30 cellular contexts compared by ENCODE assay signal in genomic region chr1:25094995-25095394, GRCh38.
A peak's percentile ranks its signal among the peaks of the same experiment; 100 is the strongest.
DNase-seq lines count a peak whose midpoint lies in the region; ATAC-seq, FAIRE-seq and TF ChIP-seq lines count a peak whose summit lies in the region.
"Had no signal": no experiment of that assay in that cellular context is flagged by ENCODE, and none has a peak within 500 bp of the region (broad histone marks: within the 10 kb centered on the region; RNA-seq: fewer than 3 reads in every experiment).

No MANE protein-coding gene starts in this region.

- no peak overlapping the region for H3K4ac ChIP-seq in neuronal stem cell (ENCODE audit: low read length)

- H3K79me1 ChIP-seq in neuronal stem cell (ENCODE audit: low read depth, low read length), result no peaks in the 10 kb centered on the region

- no peak for TF ChIP-seq EP300 in K562 (IDR thresholded peaks at IDR 0.05; ENCODE audit: low read length)

- BruUV-seq in K562 (replicated peaks; lab: Mats Ljungman, UMichigan), result no TSS peak

- H3K4me3 ChIP-seq in K562, result no peak overlapping the region
- no peak overlapping the region for H3K4me3 ChIP-seq in neuronal stem cell (ENCODE audit: low read length in 2 of 2)
- H3K4me3 ChIP-seq: ascending aorta, cardiac muscle cell, coronary artery, right lobe of liver, upper lobe of right lung had no signal

- no peak for TF ChIP-seq POLR2A in K562 (conservative IDR thresholded peaks at IDR 0.05)

- in situ Hi-C loops in K562 (cut with MboI), result no loop called here

- H3K79me2 ChIP-seq in K562 (ENCODE audit: control insufficient read depth, insufficient read depth, low read length), result no peaks in the 10 kb centered on the region

- peak overlapping the region; percentile 25 for H3K27ac Mint-ChIP-seq in activated naive CD8-positive, alpha-beta T cell
- no peak overlapping the region for H3K27ac Mint-ChIP-seq in activated naive CD8-positive, alpha-beta T cell treated with anti-CD3 and anti-CD28 coated beads, Interleukin-2, amount 50 U/mL, for 24 hours
- H3K27ac Mint-ChIP-seq: activated naive CD4-positive, alpha-beta T cell treated with anti-CD3 and anti-CD28 coated beads for 36 hours; CD14-positive monocyte; stimulated activated memory B cell treated with anti-CD40 and anti-IgM and Interleukin-4, amounts not matched to agents 10 μg/mL and 1 μg/mL and 100 μg/mL, for 72 hours had no signal

- intact Hi-C loops in K562 (cut with micrococcal nuclease), result no loop called here

- H3K18ac ChIP-seq in neuronal stem cell (ENCODE audit: low read length), result peak overlapping the region; percentile 46

- peak overlapping the region; percentile 8 for H3K4me3 Mint-ChIP-seq in activated naive CD8-positive, alpha-beta T cell
- no peak overlapping the region for H3K4me3 Mint-ChIP-seq in activated naive CD8-positive, alpha-beta T cell treated with anti-CD3 and anti-CD28 coated beads, Interleukin-2, amount 50 U/mL, for 24 hours
- H3K4me3 Mint-ChIP-seq: activated naive CD4-positive, alpha-beta T cell treated with anti-CD3 and anti-CD28 coated beads for 36 hours; CD14-positive monocyte; stimulated activated memory B cell treated with anti-CD40 and anti-IgM and Interleukin-4, amounts not matched to agents 10 μg/mL and 1 μg/mL and 100 μg/mL, for 72 hours had no signal

- no peaks in the 10 kb centered on the region for H3K27me3 Mint-ChIP-seq in activated naive CD8-positive, alpha-beta T cell
- H3K27me3 Mint-ChIP-seq in activated naive CD8-positive, alpha-beta T cell treated with anti-CD3 and anti-CD28 coated beads, Interleukin-2, amount 50 U/mL, for 24 hours, result no peaks in the 10 kb centered on the region
- H3K27me3 Mint-ChIP-seq: stimulated activated memory B cell treated with anti-CD40 and anti-IgM and Interleukin-4, amounts not matched to agents 10 μg/mL and 1 μg/mL and 100 μg/mL, for 72 hours had no signal

- CTCF ChIA-PET in K562 (lab: Yijun Ruan, JAX; ENCODE audit: low intra/inter-chr PET ratio), result interaction anchor here (0.6 kb wide), 1 partner anchor 106 kb away, joined by 3 read pairs; no protein-coding TSS in a partner anchor

- DNase-seq in activated naive CD8-positive, alpha-beta T cell treated with anti-CD3 and anti-CD28 coated beads, Interleukin-2, amount 50 U/mL, for 24 hours, result no peak
- DNase-seq in GM18507 (ENCODE audit: extremely low spot score, insufficient read length, low read depth) (no peak), K562 (ENCODE audit: extremely low read depth in 1 of 4, low spot score in 3 of 4) (no peak), neuronal stem cell (ENCODE audit: low spot score) (no peak), COLO668 (lab: John Stamatoyannopoulos, UW; ENCODE audit: unreplicated experiment) (no peak)
- DNase-seq: activated CD4-positive, CD25-positive, alpha-beta regulatory T cell; activated naive CD4-positive, alpha-beta T cell treated with anti-CD3 and anti-CD28 coated beads for 36 hours; activated T-cell treated with anti-CD3 and anti-CD28 coated beads, Interleukin-2, amount 50 U/mL, for 48 hours; DMS 273 treated with DMSO at 0.1 percent for 48 hours; EL; GOT3; left cardiac atrium; NCI-H1048; NCI-H187; NCI-H2171 treated with DMSO at 0.1 percent for 48 hours; NCI-H524 treated with DMSO at 0.1 percent for 48 hours; posterior cingulate gyrus; right lobe of liver; SHP77; stimulated activated CD4-positive, alpha-beta T cell treated with anti-CD3 and anti-CD28 coated beads, Interleukin-12 subunit alpha, Interleukin-12 subunit beta, amount 100 ng/mL, for 4 hours; stimulated activated CD4-positive, alpha-beta T cell treated with anti-CD3 and anti-CD28 coated beads, Interleukin-4, amount 100 ng/mL, for 4 hours; upper lobe of right lung had no signal

- POLR2A ChIA-PET in K562 (lab: Yijun Ruan, JAX), result interaction anchor here (1.0 kb wide), 1 partner anchor 14 kb away, joined by 5 read pairs; no protein-coding TSS in a partner anchor

- peaks cover 4% of the 10 kb centered on the region for H3K36me3 Mint-ChIP-seq in activated naive CD8-positive, alpha-beta T cell
- peaks cover 4% of the 10 kb centered on the region for H3K36me3 Mint-ChIP-seq in activated naive CD8-positive, alpha-beta T cell treated with anti-CD3 and anti-CD28 coated beads, Interleukin-2, amount 50 U/mL, for 24 hours (ENCODE audit: low read depth)
- H3K36me3 Mint-ChIP-seq: CD14-positive monocyte had no signal

- 9% methylated on average over 10 of the region's 10 CpGs for WGBS in K562 (ENCODE audit: insufficient coverage, low coverage, missing lambda C conversion rate)
- WGBS in neuronal stem cell (ENCODE audit: extremely low coverage in 2 of 2, insufficient read length in 2 of 2, insufficient replicate concordance in 1 of 2), 2 donors, result no CpG with 5 or more reads among the region's 10 CpGs

- H2BK12ac ChIP-seq in neuronal stem cell (ENCODE audit: low read length), result no peak overlapping the region

- no peak overlapping the region for H3K14ac ChIP-seq in neuronal stem cell (ENCODE audit: low read length)

- no peak overlapping the region for H2BK120ac ChIP-seq in neuronal stem cell (ENCODE audit: low read depth, low read length)

- peaks cover 66% of the 10 kb centered on the region for H3K4me1 Mint-ChIP-seq in activated naive CD8-positive, alpha-beta T cell (ENCODE audit: low read depth)
- peaks cover 58% of the 10 kb centered on the region for H3K4me1 Mint-ChIP-seq in activated naive CD8-positive, alpha-beta T cell treated with anti-CD3 and anti-CD28 coated beads, Interleukin-2, amount 50 U/mL, for 24 hours

- no peak overlapping the region for H2BK15ac ChIP-seq in neuronal stem cell (ENCODE audit: low read length)

- H3K4me1 ChIP-seq in K562 (replicated peaks in 1 of 2; ENCODE audit: control insufficient read depth in 2 of 2, insufficient read depth in 2 of 2, low read length in 2 of 2) (peaks cover 0 to 4% of the 10 kb centered on the region in 2 experiments; a peak in 2 of 5 replicates), neuronal stem cell (ENCODE audit: control insufficient read depth in 2 of 2, insufficient read depth in 1 of 2, low read depth in 1 of 2, low read length in 2 of 2) (peaks cover 0 to 20% of the 10 kb centered on the region in 2 donors)
- H3K4me1 ChIP-seq: ascending aorta, right lobe of liver, upper lobe of right lung had no signal

- H3K36me3 ChIP-seq in K562 (ENCODE audit: control insufficient read depth, insufficient read depth, low read length) (no peaks in the 10 kb centered on the region), neuronal stem cell (replicated peaks in 1 of 2; ENCODE audit: control insufficient read depth in 2 of 2, insufficient read depth in 2 of 2, low read length in 2 of 2) (no peaks in the 10 kb centered on the region)
- H3K36me3 ChIP-seq: ascending aorta, cardiac muscle cell, right lobe of liver, upper lobe of right lung had no signal

- H3K27me3 ChIP-seq in K562 (ENCODE audit: control insufficient read depth in 2 of 2, insufficient read depth in 2 of 2, low read length in 2 of 2) (peaks cover 2 to 41% of the 10 kb centered on the region in 2 experiments; a peak in 3 of 5 replicates), neuronal stem cell (ENCODE audit: control insufficient read depth in 3 of 3, insufficient read depth in 3 of 3, low read depth in 1 of 3, low read length in 3 of 3) (peaks cover 0 to 25% (median 0%) of the 10 kb centered on the region in 3 experiments)
- H3K27me3 ChIP-seq: ascending aorta, cardiac muscle cell, right lobe of liver, upper lobe of right lung had no signal

- TF ChIP-seq CTCF in K562 (IDR thresholded peaks at IDR 0.05 in 2 of 3, conservative IDR thresholded peaks at IDR 0.05 in 1 of 3; ENCODE audit: insufficient read depth in 2 of 3, low read depth in 1 of 3, low read length in 3 of 3), result no peak

- H2AK5ac ChIP-seq in neuronal stem cell (ENCODE audit: low read depth, low read length), result no peak overlapping the region

- no peak overlapping the region for H4K8ac ChIP-seq in neuronal stem cell (ENCODE audit: low read depth, low read length)

- ATAC-seq in activated naive CD8-positive, alpha-beta T cell treated with anti-CD3 and anti-CD28 coated beads, Interleukin-2, amount 50 U/mL, for 24 hours, result no peak
- ATAC-seq in K562, result no peak
- no peak for ATAC-seq in HG03521 (IDR thresholded peaks at IDR 0.05; ENCODE audit: unreplicated experiment)
- ATAC-seq: left cardiac atrium; right lobe of liver; stimulated activated memory B cell treated with anti-CD40 and anti-IgM and Interleukin-4, amounts not matched to agents 10 μg/mL and 1 μg/mL and 100 μg/mL, for 72 hours; upper lobe of right lung had no signal

- no peak overlapping the region for H2BK5ac ChIP-seq in neuronal stem cell (ENCODE audit: low read length)

- H3K9ac ChIP-seq in K562 (ENCODE audit: insufficient read depth in 1 of 2, low read depth in 2 of 2, low read length in 2 of 2), result no peak overlapping the region
- H3K9ac ChIP-seq in neuronal stem cell (ENCODE audit: low read depth, low read length, poor library complexity), result no peak overlapping the region

- no peak overlapping the region for H3K23ac ChIP-seq in neuronal stem cell (ENCODE audit: low read depth, low read length, poor library complexity)

- H3K4me2 ChIP-seq in K562 (ENCODE audit: insufficient read depth, low read length), result no peak overlapping the region
- H3K4me2 ChIP-seq in neuronal stem cell (ENCODE audit: insufficient read depth, low read length, poor library complexity, severe bottlenecking), result no peak overlapping the region

- peak; percentile 12 for FAIRE-seq in GM18507 (lab: Jason Lieb, UNC)
- no peak for FAIRE-seq in K562 (lab: Jason Lieb, UNC)
- FAIRE-seq: frontal cortex had no signal

- H2AFZ ChIP-seq in K562 (ENCODE audit: low read depth, low read length) (no peak overlapping the region), neuronal stem cell (ENCODE audit: low read length) (no peak overlapping the region)

- TF ChIP-seq RAD21 in K562 (CRISPR knock-in tag; conservative IDR thresholded peaks at IDR 0.05 in 1 of 2, IDR thresholded peaks at IDR 0.05 in 1 of 2), result no peak

- H3K9me3 ChIP-seq in K562 (replicated peaks; ENCODE audit: control insufficient read depth, insufficient read depth, low read depth, low read length) (no peaks in the 10 kb centered on the region; the same call in 1 of the 2 replicates), neuronal stem cell (replicated peaks in 1 of 2; ENCODE audit: control insufficient read depth in 2 of 2, insufficient read depth in 1 of 2, low read depth in 1 of 2, low read length in 2 of 2) (no peaks in the 10 kb centered on the region)
- H3K9me3 ChIP-seq: ascending aorta, right lobe of liver, upper lobe of right lung had no signal

- no peaks in the 10 kb centered on the region for H4K20me1 ChIP-seq in K562 (replicated peaks; ENCODE audit: control insufficient read depth, insufficient read depth, low read length)

- no peak overlapping the region for H3K27ac ChIP-seq in K562 (ENCODE audit: extremely low read depth, low read depth, low read length)
- H3K27ac ChIP-seq in neuronal stem cell (replicated peaks; ENCODE audit: low read length), result no peak overlapping the region
- H3K27ac ChIP-seq: ascending aorta, cardiac muscle cell, coronary artery, right lobe of liver, upper lobe of right lung had no signal

- no peaks in the 10 kb centered on the region for H3K9me1 ChIP-seq in K562 (ENCODE audit: control insufficient read depth, insufficient read depth, low read length)

- H4K91ac ChIP-seq in neuronal stem cell (ENCODE audit: low read depth, low read length, poor library complexity), result no peak overlapping the region

- H3K9me3 Mint-ChIP-seq in activated naive CD8-positive, alpha-beta T cell (ENCODE audit: low read depth), result no peaks in the 10 kb centered on the region
- peaks cover 5% of the 10 kb centered on the region for H3K9me3 Mint-ChIP-seq in activated naive CD8-positive, alpha-beta T cell treated with anti-CD3 and anti-CD28 coated beads, Interleukin-2, amount 50 U/mL, for 24 hours
